Comparison of ENCODE assay signal across 17 cellular contexts in genomic region chr13:72126424-72126823, GRCh38.
"Had no signal": no experiment of that assay in that cellular context is flagged by ENCODE, and none has a peak within 500 bp of the region (broad histone marks: within the 10 kb centered on the region; RNA-seq: fewer than 3 reads in every experiment).

No MANE protein-coding gene starts in this region.

- H3K4me1 ChIP-seq: gastroesophageal sphincter, right atrium auricular region, stomach, transverse colon had no signal

- DNase-seq: effector memory CD8-positive, alpha-beta T cell; glutamatergic neuron; immature natural killer cell; left colon; left ventricle myocardium superior; naive B cell; small intestine; stimulated activated CD4-positive, alpha-beta T cell treated with anti-CD3 and anti-CD28 coated beads, Interleukin-12 subunit alpha, Interleukin-12 subunit beta, amount 100 ng/mL, for 4 hours; stimulated activated naive CD4-positive, alpha-beta T cell; stomach; substantia nigra; transverse colon had no signal

- H3K27me3 ChIP-seq: gastroesophageal sphincter, neutrophil, right atrium auricular region, stomach, transverse colon had no signal

- H3K27ac ChIP-seq: gastroesophageal sphincter, neutrophil, right atrium auricular region, stomach, thoracic aorta, transverse colon had no signal

- H3K4me3 ChIP-seq: gastroesophageal sphincter, lung, right atrium auricular region, stomach, thoracic aorta, transverse colon had no signal

- FAIRE-seq: small intestine had no signal

- H3K36me3 ChIP-seq: gastroesophageal sphincter, neutrophil, right atrium auricular region, stomach, thoracic aorta, transverse colon had no signal

- H3K9me3 ChIP-seq: gastroesophageal sphincter, neutrophil, right atrium auricular region, stomach, thoracic aorta, transverse colon had no signal

- ATAC-seq: effector memory CD8-positive, alpha-beta T cell; gastroesophageal sphincter; left colon; left ventricle myocardium superior had no signal
